9 cellular contexts compared by ENCODE assay signal in genomic region chr17:72515291-72516065, GRCh38.
A peak's percentile ranks its signal among the peaks of the same experiment; 100 is the strongest.
DNase-seq lines count a peak whose midpoint lies in the region; ATAC-seq and TF ChIP-seq lines count a peak whose summit lies in the region.
"Had no signal": no experiment of that assay in that cellular context is flagged by ENCODE, and none has a peak within 500 bp of the region (broad histone marks: within the 10 kb centered on the region; RNA-seq: fewer than 3 reads in every experiment).

No MANE protein-coding gene starts in this region.

- peak; percentile 35 for ATAC-seq in HG03354 (IDR thresholded peaks at IDR 0.05; ENCODE audit: poor library complexity, severe bottlenecking, unreplicated experiment)
- ATAC-seq in HG03460 (IDR thresholded peaks at IDR 0.05; ENCODE audit: unreplicated experiment), result no peak

- TF ChIP-seq CTCF in mesothelial cell of epicardium (IDR thresholded peaks at IDR 0.05; ENCODE audit: unreplicated experiment), result no peak
- TF ChIP-seq CTCF in breast epithelium (IDR thresholded peaks at IDR 0.05), result no peak

- no peaks in the 10 kb centered on the region for H3K9me3 ChIP-seq in breast epithelium

- H3K4me3 Mint-ChIP-seq in mesothelial cell of epicardium, result no peak overlapping the region

- H3K27ac ChIP-seq in breast epithelium, result no peak overlapping the region

- H3K4me3 ChIP-seq in breast epithelium, result no peak overlapping the region
- H3K4me3 ChIP-seq: lung had no signal

- H3K36me3 ChIP-seq in breast epithelium, result no peaks in the 10 kb centered on the region

- H3K27me3 Mint-ChIP-seq in mesothelial cell of epicardium (ENCODE audit: low read depth), result no peaks in the 10 kb centered on the region

- no peaks in the 10 kb centered on the region for H3K4me1 ChIP-seq in breast epithelium

- no peaks in the 10 kb centered on the region for H3K27me3 ChIP-seq in breast epithelium

- DNase-seq in DMS79 (lab: John Stamatoyannopoulos, UW) (peak; percentile 59), astrocyte of the hippocampus (ENCODE audit: low read depth, low spot score) (peak; percentile 91), mesothelial cell of epicardium (ENCODE audit: low spot score in 2 of 2, unreplicated experiment in 2 of 2) (no peak), SW 1271 (lab: John Stamatoyannopoulos, UW) (no peak), breast epithelium (ENCODE audit: low spot score in 2 of 2) (no peak)
- DNase-seq in activated CD4-positive, alpha-beta T cell treated with anti-CD3 and anti-CD28 coated beads, Interleukin-2, amount 50 U/mL, for 1 hour, result no peak

- H3K27ac Mint-ChIP-seq in mesothelial cell of epicardium, result peak overlapping the region; percentile 89

- no peaks in the 10 kb centered on the region for H3K9me3 Mint-ChIP-seq in mesothelial cell of epicardium

- H3K4me1 Mint-ChIP-seq in mesothelial cell of epicardium, result peaks cover 61% of the 10 kb centered on the region

- intact Hi-C loops in breast epithelium (cut with DNase I; ENCODE audit: low total_unique reads), result no loop called here

- no peaks in the 10 kb centered on the region for H3K36me3 Mint-ChIP-seq in mesothelial cell of epicardium

- TF ChIP-seq POLR2A in breast epithelium (IDR thresholded peaks at IDR 0.05), result no peak

Comparison
In these comparisons a context has a peak if more than half of its experiments do, and no peak if none do; other contexts are left out.
1. DNase-seq: peak in DMS79 (single experiment) and astrocyte of the hippocampus (single experiment); none in mesothelial cell of epicardium (0 of 2), SW 1271 (0 of 2), activated CD4-positive, alpha-beta T cell treated with anti-CD3 and anti-CD28 coated beads, Interleukin-2, amount 50 U/mL, for 1 hour (single experiment) and breast epithelium (0 of 2).